In genomic region chr5:76579166-76579765, GRCh38 we compare ENCODE assay signal across 21 cellular contexts. TPM values are rescaled to one million over a fixed set of nuclear protein-coding genes. Genes with fewer than 3 reads are reported as not detected.
DNase-seq lines count a peak whose midpoint lies in the region; ATAC-seq and TF ChIP-seq lines count a peak whose summit lies in the region.
"Had no signal": no experiment of that assay in that cellular context is flagged by ENCODE, and none has a peak within 500 bp of the region (broad histone marks: within the 10 kb centered on the region; RNA-seq: fewer than 3 reads in every experiment).

No MANE protein-coding gene starts in this region.

- TF ChIP-seq RAD21 in SK-N-SH (IDR thresholded peaks at IDR 0.05; ENCODE audit: low read length): no peak

- H3K27ac ChIP-seq in SK-N-SH (ENCODE audit: low read depth in 2 of 2, low read length in 1 of 2) (no peak overlapping the region), mammary epithelial cell (ENCODE audit: insufficient read depth, low read depth, low read length) (no peak overlapping the region), ascending aorta (no peak overlapping the region)
- H3K27ac ChIP-seq: body of pancreas, vagina, VCaP had no signal

- H3K4me3 ChIP-seq in SK-N-SH (ENCODE audit: low read depth in 2 of 2, low read length in 1 of 2) (no peak overlapping the region), MG63 (no peak overlapping the region), mammary epithelial cell (replicated peaks in 1 of 3; ENCODE audit: insufficient read depth in 1 of 3, low read depth in 2 of 3, low read length in 3 of 3) (no peak overlapping the region), ascending aorta (no peak overlapping the region)
- H3K4me3 ChIP-seq: body of pancreas, vagina had no signal

- dilution Hi-C loops in mammary epithelial cell (cut with HindIII; ENCODE audit: low sequenced_read_pairs): no loop called here

- in situ Hi-C loops in mammary epithelial cell (cut with MboI; ENCODE audit: low sequenced_read_pairs in 2 of 2): no loop called here

- no peaks in the 10 kb centered on the region for H3K36me3 ChIP-seq in SK-N-SH (replicated peaks in 1 of 2; ENCODE audit: control insufficient read depth in 1 of 2, insufficient read depth in 2 of 2, low read length in 1 of 2)
- no peaks in the 10 kb centered on the region for H3K36me3 ChIP-seq in MG63
- no peaks in the 10 kb centered on the region for H3K36me3 ChIP-seq in mammary epithelial cell (ENCODE audit: insufficient read depth, low read length)
- no peaks in the 10 kb centered on the region for H3K36me3 ChIP-seq in ascending aorta
- H3K36me3 ChIP-seq: vagina had no signal

- H3K9me3 ChIP-seq in SK-N-SH (no peaks in the 10 kb centered on the region), MG63 (no peaks in the 10 kb centered on the region), mammary epithelial cell (replicated peaks; ENCODE audit: insufficient read depth, low read length) (no peaks in the 10 kb centered on the region), ascending aorta (no peaks in the 10 kb centered on the region)
- H3K9me3 ChIP-seq: body of pancreas, vagina had no signal

- H3F3A ChIP-seq in SK-N-SH (replicated peaks; ENCODE audit: insufficient read depth): no peaks in the 10 kb centered on the region

- CTCF ChIA-PET in SK-N-SH (lab: Yijun Ruan, JAX): no interaction called here
- CTCF ChIA-PET in mammary epithelial cell (lab: Charles Lee; ENCODE audit: low non-redundant PET): no interaction called here

- H3K4me2 ChIP-seq in SK-N-SH (no peak overlapping the region), mammary epithelial cell (ENCODE audit: insufficient read depth, low read depth, low read length) (no peak overlapping the region)

- DNase-seq in SK-N-SH: no peak
- DNase-seq in MG63: peak; percentile 64
- peak; percentile 76 for DNase-seq in mammary epithelial cell
- DNase-seq in kidney tubule cell (ENCODE audit: low spot score): peak; percentile 33
- DNase-seq in activated naive CD4-positive, alpha-beta T cell (lab: John Stamatoyannopoulos, UW): no peak
- no peak for DNase-seq in ascending aorta (ENCODE audit: low spot score in 2 of 2)
- DNase-seq: activated CD8-positive, alpha-beta memory T cell treated with anti-CD3 and anti-CD28 coated beads for 24 hours; body of pancreas; C1 segment of cervical spinal cord; cortex of kidney; H7; NCI-H1930; SHP77; stimulated activated CD4-positive, alpha-beta T cell treated with anti-CD3 and anti-CD28 coated beads, Interleukin-12 subunit alpha, Interleukin-12 subunit beta, amount 100 ng/mL, for 4 hours had no signal

- 60% methylated on average over 6 of the region's 6 CpGs for WGBS in SK-N-SH (ENCODE audit: low lambda C conversion rate)
- WGBS in mammary epithelial cell (ENCODE audit: low coverage, missing lambda C conversion rate): 33% methylated on average over 4 of the region's 6 CpGs

- no peak overlapping the region for H2AFZ ChIP-seq in SK-N-SH (ENCODE audit: low read depth)
- H2AFZ ChIP-seq in mammary epithelial cell (ENCODE audit: low read depth, low read length): no peak overlapping the region

- BruUV-seq in mammary epithelial cell (replicated peaks; lab: Mats Ljungman, UMichigan): no TSS peak

- peaks cover 0 to 2% of the 10 kb centered on the region in 2 experiments; a peak in 2 of 4 replicates for H3K4me1 ChIP-seq in SK-N-SH (ENCODE audit: control insufficient read depth in 1 of 2, insufficient read depth in 2 of 2, low read depth in 1 of 2, low read length in 1 of 2)
- H3K4me1 ChIP-seq in mammary epithelial cell (ENCODE audit: insufficient read depth, low read length): no peaks in the 10 kb centered on the region
- H3K4me1 ChIP-seq in ascending aorta: no peaks in the 10 kb centered on the region
- H3K4me1 ChIP-seq: vagina had no signal

- intact Hi-C loops in mammary epithelial cell (cut with micrococcal nuclease) (no loop called here), ascending aorta (cut with DNase I) (no loop called here)

- ATAC-seq in SK-N-SH treated with all-trans-retinoic acid at 6 μM for 48 hours: no peak
- ATAC-seq in HG02571 (IDR thresholded peaks at IDR 0.05; ENCODE audit: unreplicated experiment): no peak
- ATAC-seq: body of pancreas; HepG2; stimulated activated effector memory CD8-positive, alpha-beta T cell treated with anti-CD3 and anti-CD28 coated beads, Interleukin-12 subunit alpha, Interleukin-12 subunit beta, amount 100 ng/mL, for 72 hours had no signal

- no peaks in the 10 kb centered on the region for H4K20me1 ChIP-seq in SK-N-SH (ENCODE audit: insufficient read depth)
- H4K20me1 ChIP-seq in mammary epithelial cell (ENCODE audit: insufficient read depth, low read length): no peaks in the 10 kb centered on the region

- no peaks in the 10 kb centered on the region for H3K9me2 ChIP-seq in SK-N-SH

- no peak for TF ChIP-seq EP300 in SK-N-SH (IDR thresholded peaks at IDR 0.05; ENCODE audit: borderline replicate concordance in 1 of 2, low read depth in 1 of 2, low read length in 1 of 2)

- H3K9ac ChIP-seq in SK-N-SH (no peak overlapping the region), mammary epithelial cell (ENCODE audit: insufficient read depth, low read length) (no peak overlapping the region)

- H3K79me2 ChIP-seq in SK-N-SH (ENCODE audit: insufficient read depth) (no peaks in the 10 kb centered on the region), mammary epithelial cell (ENCODE audit: insufficient read depth, low read length) (no peaks in the 10 kb centered on the region)

- TF ChIP-seq CTCF in SK-N-SH (IDR thresholded peaks at IDR 0.05): no peak
- no peak for TF ChIP-seq CTCF in mammary epithelial cell (conservative IDR thresholded peaks at IDR 0.05 in 1 of 2, IDR thresholded peaks at IDR 0.05 in 1 of 2; ENCODE audit: extremely low read depth in 1 of 2, insufficient read depth in 1 of 2, low read depth in 1 of 2, low read length in 2 of 2)
- TF ChIP-seq CTCF in ascending aorta (IDR thresholded peaks at IDR 0.05): no peak

- H3K27me3 ChIP-seq in SK-N-SH (ENCODE audit: insufficient read depth) (no peaks in the 10 kb centered on the region), MG63 (no peaks in the 10 kb centered on the region), mammary epithelial cell (ENCODE audit: insufficient read depth, low read length) (peaks cover 3% of the 10 kb centered on the region), ascending aorta (no peaks in the 10 kb centered on the region)
- H3K27me3 ChIP-seq: body of pancreas, vagina had no signal

- POLR2A ChIA-PET in SK-N-SH (lab: Yijun Ruan, JAX): no interaction called here

TF ChIP-seq in SK-N-SH, 30 proteins besides CTCF, POLR2A, EP300 and RAD21:
- TF ChIP-seq SIN3A (IDR thresholded peaks at IDR 0.05; ENCODE audit: borderline replicate concordance, low read depth, low read length) (no peak), TCF12 (IDR thresholded peaks at IDR 0.05) (0 out of 2 replicates have a peak, but pooled peaks have one; percentile 10)

TF ChIP-seq in SK-N-SH treated with all-trans-retinoic acid at 6 μM for 48 hours, 23 proteins besides CTCF, POLR2A, EP300 and RAD21:
- TF ChIP-seq ZFP30 (CRISPR knock-in tag; IDR thresholded peaks at IDR 0.05): no peak
- TF ChIP-seq TCF4 (CRISPR knock-in tag; IDR thresholded peaks at IDR 0.05; ENCODE audit: borderline replicate concordance): no peak
- no peak for TF ChIP-seq CSRNP3 (CRISPR knock-in tag; IDR thresholded peaks at IDR 0.05)
- TF ChIP-seq ZNF565 (CRISPR knock-in tag; conservative IDR thresholded peaks at IDR 0.05; ENCODE audit: low read depth): no peak
- TF ChIP-seq PPARA (CRISPR knock-in tag; IDR thresholded peaks at IDR 0.05; ENCODE audit: borderline replicate concordance): no peak
- TF ChIP-seq GLIS3 (CRISPR knock-in tag; IDR thresholded peaks at IDR 0.05): no peak
- TF ChIP-seq, protein P1, sequence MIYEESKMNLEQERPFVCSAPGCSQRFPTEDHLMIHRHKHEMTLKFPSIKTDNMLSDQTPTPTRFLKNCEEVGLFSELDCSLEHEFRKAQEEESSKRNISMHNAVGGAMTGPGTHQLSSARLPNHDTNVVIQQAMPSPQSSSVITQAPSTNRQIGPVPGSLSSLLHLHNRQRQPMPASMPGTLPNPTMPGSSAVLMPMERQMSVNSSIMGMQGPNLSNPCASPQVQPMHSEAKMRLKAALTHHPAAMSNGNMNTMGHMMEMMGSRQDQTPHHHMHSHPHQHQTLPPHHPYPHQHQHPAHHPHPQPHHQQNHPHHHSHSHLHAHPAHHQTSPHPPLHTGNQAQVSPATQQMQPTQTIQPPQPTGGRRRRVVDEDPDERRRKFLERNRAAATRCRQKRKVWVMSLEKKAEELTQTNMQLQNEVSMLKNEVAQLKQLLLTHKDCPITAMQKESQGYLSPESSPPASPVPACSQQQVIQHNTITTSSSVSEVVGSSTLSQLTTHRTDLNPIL (CRISPR knock-in tag; IDR thresholded peaks at IDR 0.05; ENCODE audit: low read depth): no peak
- no peak for TF ChIP-seq ZFP3 (CRISPR knock-in tag; IDR thresholded peaks at IDR 0.05)
- no peak for TF ChIP-seq ARNTL (CRISPR knock-in tag; IDR thresholded peaks at IDR 0.05; ENCODE audit: borderline replicate concordance, low read depth)
- no peak for TF ChIP-seq SNAI2 (CRISPR knock-in tag; IDR thresholded peaks at IDR 0.05)
- no peak for TF ChIP-seq ZNF8 (CRISPR knock-in tag; IDR thresholded peaks at IDR 0.05)
- TF ChIP-seq CSDC2 (CRISPR knock-in tag; IDR thresholded peaks at IDR 0.05): no peak
- no peak for TF ChIP-seq ZNF70 (CRISPR knock-in tag; IDR thresholded peaks at IDR 0.05)

RNA-seq across cellular contexts. Expression of gene F2RL2, which starts 43.9 kb away (rescaled TPM):
- polyA plus RNA-seq in SK-N-SH (2012; rRNA removed) (29.4 and 51.0 TPM in 2 replicates), mammary epithelial cell (0.01 TPM)
- 28.0 and 30.2 TPM in 2 replicates for polyA plus RNA-seq in SK-N-SH (2012; cell fraction: cytosol; rRNA removed)
- 15.4 and 29.4 TPM in 2 replicates for polyA plus RNA-seq in SK-N-SH (2012; cell fraction: nucleus; rRNA removed)
- total RNA-seq in MG63 (2014; rRNA removed; shearing (Covaris generic); ENCODE audit: low replicate concordance): 0.20 and 9.5 TPM in 2 replicates
- total RNA-seq in mammary epithelial cell (under 1 TPM; 0.14 to 0.17 TPM), ascending aorta (not detected)
- not detected for polyA minus RNA-seq in mammary epithelial cell
- total RNA-seq: HepG2; T-helper 1 cell treated with Interleukin-12 subunit alpha and Interleukin-12 subunit beta and Interleukin-4 antibody, amounts not matched to agents 30 ng/mL and 1 ng/mL, for 36 hours; vagina had no signal
- polyA plus RNA-seq: HepG2 had no signal

Comparison
In these comparisons a context has a peak if more than half of its experiments do, and no peak if none do; other contexts are left out.
1. DNase-seq: peak in MG63 (single experiment), mammary epithelial cell (single experiment) and kidney tubule cell (single experiment); none in SK-N-SH (single experiment), activated naive CD4-positive, alpha-beta T cell (0 of 4) and ascending aorta (0 of 2).